8 cellular contexts compared by ENCODE assay signal in genomic region chr19:17215125-17215971, GRCh38. TPM values are rescaled to one million over a fixed set of nuclear protein-coding genes. Genes with fewer than 3 reads are reported as not detected.
DNase-seq lines count a peak whose midpoint lies in the region; TF ChIP-seq lines count a peak whose summit lies in the region.

TSS of gene USE1 (plus strand) at chr19:17215357. CDS start at chr19:17215406, 49 bp downstream.

- H3K27me3 ChIP-seq in GM23248 (replicated peaks; ENCODE audit: insufficient read depth) (no peaks in the 10 kb centered on the region), MM.1S (replicated peaks; ENCODE audit: insufficient read depth, low read length) (no peaks in the 10 kb centered on the region), neural cell (ENCODE audit: insufficient read depth, low read depth, low read length) (no peaks in the 10 kb centered on the region), stomach (no peaks in the 10 kb centered on the region)

- no peak for TF ChIP-seq POLR2A in stomach (IDR thresholded peaks at IDR 0.05)

- H3K4me3 ChIP-seq in GM23248, result peak within 1 kb of the TSS; percentile 79
- H3K4me3 ChIP-seq in MM.1S (ENCODE audit: low read length), result peak within 1 kb of the TSS; percentile 79
- H3K4me3 ChIP-seq in fibroblast of villous mesenchyme (ENCODE audit: low read depth, low read length), result peak within 1 kb of the TSS; percentile 78
- peak within 1 kb of the TSS; percentile 74 for H3K4me3 ChIP-seq in neural cell (ENCODE audit: low read length)
- peak within 1 kb of the TSS; percentile 50 to 80 (median 69) for H3K4me3 ChIP-seq in stomach

- H3K4me2 ChIP-seq in GM23248 (ENCODE audit: unreplicated experiment) (peak within 1 kb of the TSS; percentile 76), MM.1S (ENCODE audit: low read depth, low read length) (peak within 1 kb of the TSS; percentile 92), neural cell (ENCODE audit: low read length) (peak within 1 kb of the TSS; percentile 32)

- no peak for TF ChIP-seq RAD21 in neural cell (conservative IDR thresholded peaks at IDR 0.05)

- H3K9ac ChIP-seq in GM23248, result peak within 1 kb of the TSS; percentile 88
- H3K9ac ChIP-seq in MM.1S (ENCODE audit: low read length), result peak within 1 kb of the TSS; percentile 85
- H3K9ac ChIP-seq in neural cell (ENCODE audit: low read length), result peak within 1 kb of the TSS; percentile 83

- H3K4me1 ChIP-seq in GM23248 (ENCODE audit: insufficient read depth) (peaks cover 11% of the 10 kb centered on the region), MM.1S (ENCODE audit: low read length) (peaks cover 8% of the 10 kb centered on the region; the same call in 1 of the 2 replicates), stomach (peaks cover 14 to 26% (median 25%) of the 10 kb centered on the region in 4 donors)

- H3F3A ChIP-seq in GM23248 (ENCODE audit: insufficient read depth) (0 out of 2 replicates have a peak, but pooled peaks cover 4% of the 10 kb centered on the region), MM.1S (ENCODE audit: insufficient read depth, low read length) (peaks cover 7% of the 10 kb centered on the region; the same call in 1 of the 2 replicates), neural cell (ENCODE audit: insufficient read depth, low read length, poor library complexity, severe bottlenecking) (no peaks in the 10 kb centered on the region)

- H3K79me2 ChIP-seq in GM23248 (ENCODE audit: insufficient read depth), result 0 out of 2 replicates have a peak, but pooled peaks cover 5% of the 10 kb centered on the region
- 0 out of 2 replicates have a peak, but pooled peaks cover 3% of the 10 kb centered on the region for H3K79me2 ChIP-seq in MM.1S (ENCODE audit: low read length)
- H3K79me2 ChIP-seq in neural cell (replicated peaks; ENCODE audit: insufficient read depth, low read length), result no peaks in the 10 kb centered on the region

- in situ Hi-C loops in GM23248 (cut with MboI), result no loop called here

- H3K9me2 ChIP-seq in GM23248 (ENCODE audit: insufficient read depth) (no peaks in the 10 kb centered on the region), MM.1S (replicated peaks; ENCODE audit: insufficient read depth, low read length) (no peaks in the 10 kb centered on the region), neural cell (ENCODE audit: insufficient read depth, low read length) (no peaks in the 10 kb centered on the region)

- H2AFZ ChIP-seq in GM23248, result peak within 1 kb of the TSS; percentile 80
- peak within 1 kb of the TSS; percentile 77 for H2AFZ ChIP-seq in MM.1S (ENCODE audit: low read length)
- H2AFZ ChIP-seq in neural cell (ENCODE audit: low read depth, low read length), result peak within 1 kb of the TSS; percentile 90

- intact Hi-C loops in stomach (cut with DNase I; ENCODE audit: low total_unique reads), result no loop called here

- DNase-seq in DMS53 (lab: John Stamatoyannopoulos, UW), result peak; percentile 95
- DNase-seq in GM23248, result peak; percentile 98
- peak; percentile 89 for DNase-seq in MM.1S
- DNase-seq in SIG-M5 (lab: John Stamatoyannopoulos, UW), result peak; percentile 45
- DNase-seq in activated gamma-delta T cell (lab: John Stamatoyannopoulos, UW), result peak; percentile 58
- peak; percentile 94 for DNase-seq in fibroblast of villous mesenchyme (ENCODE audit: low read depth)
- peak; percentile 93 for DNase-seq in stomach

- WGBS in GM23248 (ENCODE audit: low coverage in 1 of 2, low lambda C conversion rate in 2 of 2, missing lambda C conversion rate in 2 of 2), 2 experiments, result 6 to 9% methylated on average over 40 to 50 of the region's 56 CpGs
- WGBS in stomach, 5 donors, result 0 to 3% (median 3%) methylated on average over 33 to 56 of the region's 56 CpGs

- H3K27ac ChIP-seq in GM23248, result peak within 1 kb of the TSS; percentile 81
- peak within 1 kb of the TSS; percentile 62; the same call in 1 of the 2 replicates for H3K27ac ChIP-seq in MM.1S (ENCODE audit: low read length)
- peak within 1 kb of the TSS; percentile 73 for H3K27ac ChIP-seq in neural cell (ENCODE audit: low read length)
- peak within 1 kb of the TSS; percentile 93 to 98 (median 94) for H3K27ac ChIP-seq in stomach

- TF ChIP-seq CTCF in MM.1S (IDR thresholded peaks at IDR 0.05; ENCODE audit: low read length) (no peak), fibroblast of villous mesenchyme (IDR thresholded peaks at IDR 0.05; ENCODE audit: insufficient read depth, low read depth, low read length) (no peak), neural cell (IDR thresholded peaks at IDR 0.05; ENCODE audit: poor library complexity, severe bottlenecking) (no peak), stomach (IDR thresholded peaks at IDR 0.05) (peak in 1 of 7 experiments; percentile 11)

- H4K20me1 ChIP-seq in GM23248 (ENCODE audit: insufficient read depth) (no peaks in the 10 kb centered on the region), MM.1S (ENCODE audit: insufficient read depth, low read length) (no peaks in the 10 kb centered on the region), neural cell (ENCODE audit: insufficient read depth) (no peaks in the 10 kb centered on the region)

- TF ChIP-seq EP300 in neural cell (conservative IDR thresholded peaks at IDR 0.05; ENCODE audit: poor library complexity, severe bottlenecking) (no peak), stomach (IDR thresholded peaks at IDR 0.05) (no peak)

- H3K36me3 ChIP-seq in GM23248 (ENCODE audit: low read depth) (peaks cover 15% of the 10 kb centered on the region; the same call in 1 of the 2 replicates), MM.1S (replicated peaks; ENCODE audit: insufficient read depth, low read length) (no peaks in the 10 kb centered on the region), neural cell (ENCODE audit: insufficient read depth, low read length) (no peaks in the 10 kb centered on the region), stomach (peaks cover 38 to 62% (median 59%) of the 10 kb centered on the region in 4 donors)

- no peaks in the 10 kb centered on the region for H3K9me3 ChIP-seq in GM23248 (ENCODE audit: low read depth)
- H3K9me3 ChIP-seq in MM.1S (replicated peaks; ENCODE audit: insufficient read depth, low read length), result no peaks in the 10 kb centered on the region
- H3K9me3 ChIP-seq in neural cell (ENCODE audit: low read length), result no peaks in the 10 kb centered on the region
- no peaks in the 10 kb centered on the region for H3K9me3 ChIP-seq in stomach

TF ChIP-seq in neural cell, 6 proteins besides CTCF, POLR2A, EP300 and RAD21:
- TF ChIP-seq POLR2AphosphoS5 (IDR thresholded peaks at IDR 0.05) (peak; percentile 70), REST (IDR thresholded peaks at IDR 0.05; ENCODE audit: borderline replicate concordance) (no peak), EZH2 (IDR thresholded peaks at IDR 0.05; ENCODE audit: borderline replicate concordance, insufficient read depth, low read length, poor library complexity, severe bottlenecking) (no peak), TAF1 (IDR thresholded peaks at IDR 0.05; ENCODE audit: low read depth) (peak; percentile 90), SMC3 (conservative IDR thresholded peaks at IDR 0.05; ENCODE audit: poor library complexity) (peak; percentile 31), MXI1 (conservative IDR thresholded peaks at IDR 0.05; ENCODE audit: poor library complexity, severe bottlenecking) (peak; percentile 68)
TF ChIP-seq in neural cell: peak in this region for 4.

RNA-seq across cellular contexts. Expression of gene USE1, which starts in this region (rescaled TPM):
- 13.2 and 29.0 TPM in 2 replicates for total RNA-seq in GM23248 (2014; rRNA removed; shearing (Covaris generic))
- polyA plus RNA-seq in GM23248 (2016; fragmentation: Nextera tagmentation; extraction: Ambion mirVana), result 29.6 and 32.3 TPM in 2 replicates
- 18.1 and 23.8 TPM in 2 replicates for total RNA-seq in fibroblast of villous mesenchyme
- 20.4 and 34.7 TPM in 2 replicates for polyA plus RNA-seq in neural cell
- polyA minus RNA-seq in neural cell, result 10.0 and 11.7 TPM in 2 replicates
- 100 to 1,000 TPM in 1 of 5 donors, 10 to 100 TPM in 3, not detected in 1; 16.2 to 113 (median 22.1) TPM for total RNA-seq in stomach
- 10 to 100 TPM; 55.3 to 68.6 (median 64.9) TPM for polyA plus RNA-seq in stomach

Comparison
In these comparisons a context has a peak if more than half of its experiments do, and no peak if none do; other contexts are left out.
1. Peak in every context shown above with its lines: DNase-seq, H3K4me3 ChIP-seq and H3K27ac ChIP-seq.
2. DNase-seq: peak in every context shown above with its lines; median percentile 98 in GM23248; 95 in DMS53; 94 in fibroblast of villous mesenchyme; 93 in stomach; 89 in MM.1S; 58 in activated gamma-delta T cell; 45 in SIG-M5.
3. H3K4me2 ChIP-seq: peak in every context shown above with its lines; median percentile 92 in MM.1S; 76 in GM23248; 32 in neural cell.